ENCODE assay signal across 20 cellular contexts in the genomic region with DNA sequence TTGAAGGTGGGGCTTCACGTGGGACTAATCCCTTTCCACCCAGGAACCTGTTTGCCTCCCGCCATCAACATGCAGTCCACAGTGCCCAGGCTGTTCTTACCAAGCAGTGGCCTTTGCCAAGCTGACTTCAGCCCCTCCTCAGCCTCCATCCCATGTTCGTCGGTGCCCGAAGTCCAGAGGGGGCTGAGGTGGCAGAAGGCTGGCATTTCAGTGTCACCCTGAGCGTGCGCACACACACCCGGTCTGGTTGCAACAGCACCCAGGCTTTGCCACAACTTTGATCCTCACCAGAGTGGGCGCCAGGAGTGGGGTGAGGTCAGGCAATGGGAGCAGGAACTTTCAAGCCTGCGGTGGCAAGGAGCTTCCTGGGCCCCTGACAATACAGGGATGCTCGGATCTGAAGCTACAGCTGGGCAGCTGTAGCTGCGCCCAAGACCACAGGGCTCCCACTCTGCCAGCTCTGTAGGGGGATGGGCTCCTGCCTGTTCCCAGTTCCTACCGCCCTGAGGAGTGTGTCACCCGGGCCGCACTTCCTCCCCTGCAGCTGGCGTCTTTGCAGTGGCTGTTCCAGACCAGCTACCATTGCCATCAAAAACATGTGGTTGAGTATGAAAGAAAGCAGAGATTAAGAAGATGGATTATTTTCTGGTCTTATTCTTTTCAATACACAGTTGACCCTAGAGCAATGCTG.
"Had no signal": no experiment of that assay in that cellular context is flagged by ENCODE, and none has a peak within 500 bp of the region (broad histone marks: within the 10 kb centered on the region; RNA-seq: fewer than 3 reads in every experiment).

No MANE protein-coding gene starts in this region.

- ATAC-seq: foreskin keratinocyte; left colon; stimulated activated naive B cell treated with anti-CD40 and anti-IgM and Interleukin-4, amounts not matched to agents 10 μg/mL and 1 μg/mL and 100 μg/mL, for 72 hours had no signal

- H3K4me2 ChIP-seq: smooth muscle cell had no signal

- H3K36me3 ChIP-seq: sigmoid colon had no signal

- DNase-seq: activated CD4-positive, alpha-beta T cell treated with anti-CD3 and anti-CD28 coated beads for 4 hours; activated CD4-positive, alpha-beta T cell treated with anti-CD3 and anti-CD28 coated beads, Interleukin-2, amount 50 U/mL, for 48 hours; activated CD4-positive, CD25-positive, alpha-beta regulatory T cell; activated naive CD4-positive, alpha-beta T cell treated with Interleukin-2 at 50 U/mL for 16 hours; activated naive CD8-positive, alpha-beta T cell treated with anti-CD3 and anti-CD28 coated beads for 36 hours; activated T-cell treated with anti-CD3 and anti-CD28 coated beads, Interleukin-2, amount 50 U/mL, for 48 hours; central memory CD4-positive, alpha-beta T cell; effector memory CD4-positive, alpha-beta T cell; foreskin keratinocyte; hypothalamus; left colon; mesenchymal stem cell; naive B cell; occipital lobe; sigmoid colon; stimulated activated CD4-positive, alpha-beta T cell treated with anti-CD3 and anti-CD28 coated beads, Interleukin-15, amount 100 ng/mL, for 24 hours; stimulated activated CD8-positive, alpha-beta memory T cell treated with anti-CD3 and anti-CD28 coated beads, Interleukin-4, amount 100 ng/mL, for 48 hours; stimulated activated naive B cell treated with anti-CD40 and anti-IgM and Interleukin-4, amounts not matched to agents 10 μg/mL and 1 μg/mL and 100 μg/mL, for 72 hours; T1000 had no signal

- H3K9me3 ChIP-seq: sigmoid colon had no signal

- H3K4me3 ChIP-seq: sigmoid colon, smooth muscle cell had no signal

- H3K27ac ChIP-seq: foreskin keratinocyte, sigmoid colon had no signal

- H3K27me3 ChIP-seq: foreskin keratinocyte, sigmoid colon had no signal

- H3K4me1 ChIP-seq: foreskin keratinocyte, sigmoid colon had no signal
